ENCODE assay signal across 8 cellular contexts in the genomic region with DNA sequence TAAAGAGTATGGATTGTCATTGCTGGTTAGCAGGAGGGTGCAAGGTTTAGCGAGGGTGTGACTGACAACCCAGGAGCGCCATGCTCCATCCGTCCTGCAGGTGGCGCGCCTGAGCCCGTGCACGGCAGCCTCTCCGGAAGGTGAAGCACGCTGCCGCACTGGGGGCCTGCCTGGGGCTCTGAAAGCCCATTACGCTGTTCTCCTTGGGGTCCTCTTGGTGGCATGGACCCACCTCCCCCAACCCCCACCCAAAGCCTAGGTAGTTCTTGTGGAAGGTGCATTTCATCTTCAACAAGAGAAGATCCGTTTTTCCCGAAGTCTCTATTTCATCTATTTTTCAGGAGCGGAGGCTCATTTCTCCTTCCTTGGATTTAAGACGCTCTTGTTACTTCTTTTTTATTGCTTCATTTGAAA.
A peak's percentile ranks its signal among the peaks of the same experiment; 100 is the strongest.
DNase-seq lines count a peak whose midpoint lies in the region; ATAC-seq and TF ChIP-seq lines count a peak whose summit lies in the region.

No MANE protein-coding gene starts in this region.

- H2AFZ ChIP-seq in parathyroid adenoma, result no peak overlapping the region

- no peaks in the 10 kb centered on the region for H3K79me2 ChIP-seq in parathyroid adenoma

- peak; percentile 48 for ATAC-seq in CD4-positive, alpha-beta T cell (ENCODE audit: poor library complexity)
- peak; percentile 48 for ATAC-seq in esophagus mucosa
- ATAC-seq in GM21515 (IDR thresholded peaks at IDR 0.05; ENCODE audit: unreplicated experiment), result no peak
- no peak for ATAC-seq in HG03108 (IDR thresholded peaks at IDR 0.05; ENCODE audit: unreplicated experiment)

- peak in 9 of 10 experiments; percentile 19 to 55 (median 31) for DNase-seq in CD4-positive, alpha-beta T cell
- DNase-seq in KBM-7, result peak; percentile 53
- peak; percentile 9 to 55 (median 50) for DNase-seq in activated CD8-positive, alpha-beta memory T cell treated with anti-CD3 and anti-CD28 coated beads for 48 hours (ENCODE audit: low read depth in 2 of 3, low spot score in 2 of 3)
- DNase-seq in SK-N-DZ (ENCODE audit: low spot score), result no peak

- no peak overlapping the region for H3K27ac Mint-ChIP-seq in CD4-positive, alpha-beta T cell

- intact Hi-C loops in CD4-positive, alpha-beta T cell (cut with DNase I, micrococcal nuclease), result loop anchor here (1.0 to 10.0 kb wide), 2 partner anchors 375 kb away; no protein-coding TSS in a partner anchor

- no peak overlapping the region for H3K9ac ChIP-seq in parathyroid adenoma

- no peaks in the 10 kb centered on the region for H3K36me3 ChIP-seq in parathyroid adenoma (ENCODE audit: control insufficient read depth, insufficient read depth, low read length)

- CTCF ChIA-PET in CD4-positive, alpha-beta T cell (lab: Charles Lee), result no interaction called here

- no peak overlapping the region for H3K4me3 Mint-ChIP-seq in CD4-positive, alpha-beta T cell

- no peaks in the 10 kb centered on the region for H3K36me3 Mint-ChIP-seq in CD4-positive, alpha-beta T cell (ENCODE audit: low read depth)

- peaks cover 14% of the 10 kb centered on the region for H3K9me3 ChIP-seq in CD4-positive, alpha-beta T cell (ENCODE audit: control insufficient read depth, low read length)
- no peaks in the 10 kb centered on the region for H3K9me3 ChIP-seq in parathyroid adenoma (ENCODE audit: control insufficient read depth, low read length)

- peaks cover 4% of the 10 kb centered on the region for H3K4me1 Mint-ChIP-seq in CD4-positive, alpha-beta T cell (ENCODE audit: low read depth)

- in situ Hi-C loops in KBM-7 (cut with MboI; ENCODE audit: low pct_unique_long_range_greater_than_20kb, low sequenced_read_pairs), result no loop called here

- H3K4me2 ChIP-seq in parathyroid adenoma (ENCODE audit: low read length), result no peak overlapping the region

- POLR2A ChIA-PET in CD4-positive, alpha-beta T cell (lab: Charles Lee), result no interaction called here

- peak; percentile 73 for TF ChIP-seq CTCF in CD4-positive, alpha-beta T cell (IDR thresholded peaks at IDR 0.05)
- peak; percentile 59 for TF ChIP-seq CTCF in parathyroid adenoma (IDR thresholded peaks at IDR 0.05)

- peaks cover 33% of the 10 kb centered on the region for H3K27me3 ChIP-seq in CD4-positive, alpha-beta T cell (ENCODE audit: control insufficient read depth, insufficient read depth, low read length)
- H3K27me3 ChIP-seq in parathyroid adenoma (ENCODE audit: control insufficient read depth, insufficient read depth, low read length), result no peaks in the 10 kb centered on the region

- no peak overlapping the region for H3K4me3 ChIP-seq in parathyroid adenoma (ENCODE audit: low read depth, low read length)

- H3K27me3 Mint-ChIP-seq in CD4-positive, alpha-beta T cell, result peaks cover 70% of the 10 kb centered on the region

- H3K9me3 Mint-ChIP-seq in CD4-positive, alpha-beta T cell, result peaks cover 2% of the 10 kb centered on the region

- H3K4me1 ChIP-seq in parathyroid adenoma, result no peaks in the 10 kb centered on the region

- H3K27ac ChIP-seq in CD4-positive, alpha-beta T cell (ENCODE audit: low read depth, low read length), result no peak overlapping the region
- no peak overlapping the region for H3K27ac ChIP-seq in parathyroid adenoma

Comparison
In these comparisons a context has a peak if more than half of its experiments do, and no peak if none do; other contexts are left out.
1. ATAC-seq: peak in CD4-positive, alpha-beta T cell (single experiment) and esophagus mucosa (single experiment); none in GM21515 (single experiment) and HG03108 (single experiment).